2 cellular contexts compared by ENCODE assay signal in genomic region chr20:35510946-35511735, GRCh38.
TF ChIP-seq lines count a peak whose summit lies in the region.

No MANE protein-coding gene starts in this region.

TF ChIP-seq in K562, 482 proteins besides CTCF, POLR2A, EP300 and RAD21:
- TF ChIP-seq RBM17 (IDR thresholded peaks at IDR 0.05; ENCODE audit: borderline replicate concordance, low read depth, low read length) = no peak
- TF ChIP-seq HDAC6 (IDR thresholded peaks at IDR 0.05; ENCODE audit: low read depth, low read length) = no peak
- no peak for TF ChIP-seq POLR2AphosphoS5 (IDR thresholded peaks at IDR 0.05; ENCODE audit: control insufficient read depth, insufficient read depth, low read depth, low read length)
- TF ChIP-seq CEBPG (CRISPR knock-in tag; IDR thresholded peaks at IDR 0.05) = no peak
- TF ChIP-seq CEBPG (tag; conservative IDR thresholded peaks at IDR 0.05 in 1 of 2, IDR thresholded peaks at IDR 0.05 in 1 of 2) = 0 out of 4 replicates have a peak, but pooled peaks of 1 of the 2 experiments have one; percentile 19
- TF ChIP-seq MEIS2 (IDR thresholded peaks at IDR 0.05; ENCODE audit: partially characterized antibody) = peak; percentile 73

TF ChIP-seq in HepG2, 621 proteins besides CTCF, POLR2A, EP300 and RAD21:
- TF ChIP-seq AGO2 (optimal IDR thresholded peaks at IDR 0.05; ENCODE audit: low read depth, low read length) (peak; percentile 37), ARNTL (CRISPR knock-in tag; IDR thresholded peaks at IDR 0.05) (no peak), ZNF747 (CRISPR knock-in tag; IDR thresholded peaks at IDR 0.05; ENCODE audit: borderline replicate concordance) (no peak), ZNF552 (CRISPR knock-in tag; IDR thresholded peaks at IDR 0.05; ENCODE audit: borderline replicate concordance) (no peak), THAP11 (CRISPR knock-in tag; IDR thresholded peaks at IDR 0.05) (no peak), ZNF768 (CRISPR knock-in tag; IDR thresholded peaks at IDR 0.05) (0 out of 2 replicates have a peak, but pooled peaks have one; percentile 35), ZBTB3 (CRISPR knock-in tag; IDR thresholded peaks at IDR 0.05; ENCODE audit: borderline replicate concordance, low read depth) (no peak), SNAI1 (CRISPR knock-in tag; IDR thresholded peaks at IDR 0.05; ENCODE audit: borderline replicate concordance) (no peak), ZNF337 (CRISPR knock-in tag; IDR thresholded peaks at IDR 0.05; ENCODE audit: borderline replicate concordance, low read depth) (no peak), ATF4 (CRISPR knock-in tag; IDR thresholded peaks at IDR 0.05) (no peak), PLRG1 (conservative IDR thresholded peaks at IDR 0.05) (no peak), IKZF1 (IDR thresholded peaks at IDR 0.05) (no peak), CC2D1A (CRISPR knock-in tag; IDR thresholded peaks at IDR 0.05) (no peak), ZKSCAN8 (CRISPR knock-in tag; IDR thresholded peaks at IDR 0.05; ENCODE audit: borderline replicate concordance) (no peak), KAT7 (CRISPR knock-in tag; IDR thresholded peaks at IDR 0.05; ENCODE audit: borderline replicate concordance) (no peak), ZNF235 (CRISPR knock-in tag; IDR thresholded peaks at IDR 0.05; ENCODE audit: borderline replicate concordance) (0 out of 2 replicates have a peak, but pooled peaks have one; percentile 46), ZNF3 (CRISPR knock-in tag; IDR thresholded peaks at IDR 0.05) (no peak), ZC3H4 (CRISPR knock-in tag; IDR thresholded peaks at IDR 0.05; ENCODE audit: borderline replicate concordance) (no peak), ZFP91 (CRISPR knock-in tag; IDR thresholded peaks at IDR 0.05; ENCODE audit: borderline replicate concordance) (peak; percentile 11; the same call in 1 of the 2 replicates), TCF7L2 (IDR thresholded peaks at IDR 0.05; ENCODE audit: low read depth, low read length) (no peak), ZNF160 (CRISPR knock-in tag; IDR thresholded peaks at IDR 0.05) (no peak)
